13 cellular contexts compared by ENCODE assay signal in genomic region chr1:26555550-26555981, GRCh38. TPM values are rescaled to one million over a fixed set of nuclear protein-coding genes. Genes with fewer than 3 reads are reported as not detected.
DNase-seq lines count a peak whose midpoint lies in the region; ATAC-seq, FAIRE-seq and TF ChIP-seq lines count a peak whose summit lies in the region.
"Had no signal": no experiment of that assay in that cellular context is flagged by ENCODE, and none has a peak within 500 bp of the region (broad histone marks: within the 10 kb centered on the region; RNA-seq: fewer than 3 reads in every experiment).

No MANE protein-coding gene starts in this region.

- H3K36me3 ChIP-seq in SJCRH30 (no peaks in the 10 kb centered on the region; the same call in 1 of the 2 replicates), A673 (ENCODE audit: insufficient read depth, low read length, poor library complexity, severe bottlenecking) (no peaks in the 10 kb centered on the region)
- H3K36me3 ChIP-seq: MG63 had no signal

- TF ChIP-seq CTCF in A673 (conservative IDR thresholded peaks at IDR 0.05; ENCODE audit: low read depth, low read length) = no peak

- H3K4me3 ChIP-seq in SJCRH30 = no peak overlapping the region
- no peak overlapping the region for H3K4me3 ChIP-seq in A673 (ENCODE audit: low read depth, low read length, poor library complexity, severe bottlenecking)
- H3K4me3 ChIP-seq: MG63, thyroid gland had no signal

- no TSS peak for BruUV-seq in A673 (replicated peaks; lab: Mats Ljungman, UMichigan)

- POLR2A ChIA-PET in A673 (lab: Charles Lee; ENCODE audit: low non-redundant PET) = no interaction called here

- CTCF ChIA-PET in A673 (lab: Charles Lee) = no interaction called here

- FAIRE-seq in frontal cortex (lab: Jason Lieb, UNC) = peak; percentile 80

- H3K27me3 ChIP-seq in SJCRH30 = no peaks in the 10 kb centered on the region
- no peaks in the 10 kb centered on the region for H3K27me3 ChIP-seq in A673 (replicated peaks; ENCODE audit: insufficient read depth, low read depth, low read length, poor library complexity)
- H3K27me3 ChIP-seq: MG63, thyroid gland had no signal

- H3K9me3 ChIP-seq in SJCRH30 (replicated peaks) = no peaks in the 10 kb centered on the region
- no peaks in the 10 kb centered on the region for H3K9me3 ChIP-seq in A673 (ENCODE audit: low read depth, low read length, poor library complexity, severe bottlenecking)
- H3K9me3 ChIP-seq: MG63, thyroid gland had no signal

- H3K27ac ChIP-seq in SJCRH30 (peak overlapping the region; percentile 41), A673 (ENCODE audit: low read depth, low read length, poor library complexity, severe bottlenecking) (no peak overlapping the region)
- H3K27ac ChIP-seq: thyroid gland, WERI-Rb-1 had no signal

- H3K4me1 ChIP-seq in SJCRH30 = peaks cover 17% of the 10 kb centered on the region
- no peaks in the 10 kb centered on the region for H3K4me1 ChIP-seq in A673 (ENCODE audit: insufficient read depth, low read length, poor library complexity, severe bottlenecking)
- H3K4me1 ChIP-seq: thyroid gland had no signal

- DNase-seq in HT1080 (ENCODE audit: low read depth) (peak; percentile 8), SJCRH30 (peak; percentile 79 to 84), frontal cortex (ENCODE audit: low spot score in 2 of 2) (peak; percentile 74 to 77), sciatic nerve (ENCODE audit: low spot score) (no peak), SKM-1 treated with dmso at 0.1 percent for 144 hours (lab: John Stamatoyannopoulos, UW; ENCODE audit: unreplicated experiment) (no peak), A673 (ENCODE audit: low spot score) (no peak), NAMALWA (ENCODE audit: low spot score) (no peak)
- no peak for DNase-seq in activated CD4-positive, alpha-beta T cell treated with anti-CD3 and anti-CD28 coated beads for 1 hour
- DNase-seq: COR-L47, MG63, NCI-H524, thyroid gland, WERI-Rb-1 had no signal

- peak; percentile 89 for ATAC-seq in sciatic nerve

- intact Hi-C loops in sciatic nerve (cut with DNase I) = no loop called here
- intact Hi-C loops in A673 (cut with micrococcal nuclease; ENCODE audit: unreplicated experiment) = no loop called here

RNA-seq across cellular contexts. Expression of gene RPS6KA1, which starts 26.0 kb away (rescaled TPM):
- total RNA-seq in HT1080 (2014; rRNA removed; shearing (Covaris generic)) = 30.2 and 35.1 TPM in 2 replicates
- polyA plus RNA-seq in HT1080 (2015; cell fraction: cytosol; rRNA removed) = 15.8 and 15.9 TPM in 2 replicates
- polyA plus RNA-seq in HT1080 (2015; cell fraction: nucleus; rRNA removed) = 14.8 and 16.4 TPM in 2 replicates
- total RNA-seq in SJCRH30 (2014; rRNA removed; shearing (Covaris generic)) = 22.5 and 22.7 TPM in 2 replicates
- 3.3 TPM for total RNA-seq in frontal cortex
- 26.8 TPM for total RNA-seq in sciatic nerve
- 6.3 and 8.8 TPM in 2 replicates for total RNA-seq in A673 (2021)

Comparison
In these comparisons a context has a peak if more than half of its experiments do, and no peak if none do; other contexts are left out.
1. DNase-seq: peak in HT1080 (single experiment), SJCRH30 (2 of 2) and frontal cortex (2 of 2); none in sciatic nerve (single experiment), SKM-1 treated with dmso at 0.1 percent for 144 hours (single experiment), A673 (single experiment), activated CD4-positive, alpha-beta T cell treated with anti-CD3 and anti-CD28 coated beads for 1 hour (single experiment) and NAMALWA (single experiment).